ENCODE assay signal across 20 cellular contexts in genomic region chr15:94838281-94838680, GRCh38.
DNase-seq lines count a peak whose midpoint lies in the region; ATAC-seq, FAIRE-seq and TF ChIP-seq lines count a peak whose summit lies in the region.
"Had no signal": no experiment of that assay in that cellular context is flagged by ENCODE, and none has a peak within 500 bp of the region (broad histone marks: within the 10 kb centered on the region; RNA-seq: fewer than 3 reads in every experiment).

No MANE protein-coding gene starts in this region.

- peak overlapping the region; percentile 80 for H2AFZ ChIP-seq in endothelial cell of umbilical vein (ENCODE audit: low read depth, low read length)
- H2AFZ ChIP-seq: GM23338 had no signal

- no peaks in the 10 kb centered on the region for H4K20me1 ChIP-seq in endothelial cell of umbilical vein (replicated peaks; ENCODE audit: control insufficient read depth, extremely low read depth, insufficient read depth, low read length)

- H3K36me3 ChIP-seq in ascending aorta, result no peaks in the 10 kb centered on the region
- no peaks in the 10 kb centered on the region for H3K36me3 ChIP-seq in endothelial cell of umbilical vein (ENCODE audit: control insufficient read depth in 2 of 2, extremely low read depth in 1 of 2, insufficient read depth in 2 of 2, low read length in 2 of 2)
- H3K36me3 ChIP-seq in thoracic aorta, result no peaks in the 10 kb centered on the region

- TF ChIP-seq CTCF in ascending aorta (IDR thresholded peaks at IDR 0.05) (no peak), endothelial cell of umbilical vein (IDR thresholded peaks at IDR 0.05; ENCODE audit: extremely low read depth in 1 of 2, insufficient read depth in 1 of 2, low read depth in 1 of 2, low read length in 2 of 2) (no peak), nephron (IDR thresholded peaks at IDR 0.05; ENCODE audit: unreplicated experiment in 3 of 3) (no peak), thoracic aorta (IDR thresholded peaks at IDR 0.05) (no peak), omental fat pad (IDR thresholded peaks at IDR 0.05) (no peak)

- H3K9me3 ChIP-seq in ascending aorta (no peaks in the 10 kb centered on the region), endothelial cell of umbilical vein (replicated peaks; ENCODE audit: control insufficient read depth, insufficient read depth, low read length) (no peaks in the 10 kb centered on the region), thoracic aorta (no peaks in the 10 kb centered on the region)

- no peaks in the 10 kb centered on the region for H3K79me2 ChIP-seq in endothelial cell of umbilical vein (ENCODE audit: control insufficient read depth, insufficient read depth, low read length)

- H3K4me1 ChIP-seq in ascending aorta (peaks cover 5 to 28% of the 10 kb centered on the region in 2 donors), endothelial cell of umbilical vein (ENCODE audit: control insufficient read depth, extremely low read depth, insufficient read depth, low read length) (peaks cover 40% of the 10 kb centered on the region), thoracic aorta (ENCODE audit: control insufficient read depth in 1 of 2, low read depth in 2 of 2) (peaks cover 33 to 45% of the 10 kb centered on the region in 2 donors)

- H3K9me3 Mint-ChIP-seq in nephron, result peaks cover 10% of the 10 kb centered on the region

- H3K36me3 Mint-ChIP-seq in nephron (ENCODE audit: low read depth), result peaks cover 4% of the 10 kb centered on the region
- H3K36me3 Mint-ChIP-seq: CD4-positive, alpha-beta memory T cell had no signal

- H3K27me3 ChIP-seq in ascending aorta (no peaks in the 10 kb centered on the region), endothelial cell of umbilical vein (ENCODE audit: control insufficient read depth in 2 of 2, insufficient read depth in 2 of 2, low read length in 2 of 2) (no peaks in the 10 kb centered on the region), thoracic aorta (replicated peaks; ENCODE audit: insufficient read depth) (no peaks in the 10 kb centered on the region)

- no peak overlapping the region for H3K9ac ChIP-seq in endothelial cell of umbilical vein (replicated peaks; ENCODE audit: extremely low read depth, insufficient read depth, low read length)

- no peak for TF ChIP-seq POLR2A in endothelial cell of umbilical vein (IDR thresholded peaks at IDR 0.05; ENCODE audit: low read depth, low read length)

- dilution Hi-C loops in endothelial cell of umbilical vein (cut with MboI; ENCODE audit: extremely low pct_ligation_motif_present, low sequenced_read_pairs), result no loop called here

- H3K4me3 Mint-ChIP-seq in nephron, result no peak overlapping the region
- H3K4me3 Mint-ChIP-seq: CD4-positive, alpha-beta memory T cell; GM23338; H9 had no signal

- H3K27ac ChIP-seq in ascending aorta (peak overlapping the region; percentile 88 to 92), endothelial cell of umbilical vein (ENCODE audit: insufficient read depth, low read depth, low read length) (no peak overlapping the region), thoracic aorta (peak overlapping the region; percentile 80 to 89)

- POLR2A ChIA-PET in endothelial cell of umbilical vein (lab: Charles Lee), result interaction anchor here (0.7 kb wide), 1 partner anchor 1489 kb away, joined by 4 read pairs; no protein-coding TSS in a partner anchor

- no peak for FAIRE-seq in endothelial cell of umbilical vein (lab: Jason Lieb, UNC)
- FAIRE-seq: GM12891, GM18507 had no signal

- no peaks in the 10 kb centered on the region for H3K9me1 ChIP-seq in endothelial cell of umbilical vein (replicated peaks; ENCODE audit: control insufficient read depth, extremely low read depth, insufficient read depth, low read length)

- H3K4me3 ChIP-seq in ascending aorta (no peak overlapping the region), endothelial cell of umbilical vein (replicated peaks in 1 of 3; ENCODE audit: insufficient read depth in 1 of 3, low read depth in 1 of 3, low read length in 3 of 3) (no peak overlapping the region), thoracic aorta (no peak overlapping the region)
- H3K4me3 ChIP-seq: GM23338 had no signal

- no peak for DNase-seq in ascending aorta (ENCODE audit: low spot score in 2 of 2)
- no peak for DNase-seq in endothelial cell of umbilical vein (ENCODE audit: low read depth, low spot score)
- no peak for DNase-seq in thoracic aorta (ENCODE audit: low spot score)
- DNase-seq in omental fat pad (ENCODE audit: low spot score), result no peak
- no peak for DNase-seq in activated gamma-delta T cell (lab: John Stamatoyannopoulos, UW)
- DNase-seq in NCI-H1105 treated with DMSO at 0.1 percent for 48 hours (lab: John Stamatoyannopoulos, UW), result no peak
- DNase-seq: C1 segment of cervical spinal cord; Calu3; CD4-positive, alpha-beta memory T cell; COR-L47; DMS53; DMS79 treated with DMSO at 0.1 percent for 48 hours; GF-D8; H9 had no signal

- intact Hi-C loops in ascending aorta (cut with DNase I), result no loop called here
- intact Hi-C loops in endothelial cell of umbilical vein (cut with micrococcal nuclease), result no loop called here

- peaks cover 15% of the 10 kb centered on the region for H3K4me1 Mint-ChIP-seq in nephron
- H3K4me1 Mint-ChIP-seq: CD4-positive, alpha-beta memory T cell; GM23338; H9 had no signal

- peak overlapping the region; percentile 15 to 71 (median 25) for H3K27ac Mint-ChIP-seq in nephron
- H3K27ac Mint-ChIP-seq: CD4-positive, alpha-beta memory T cell; GM23338; H9 had no signal

- CTCF ChIA-PET in endothelial cell of umbilical vein (lab: Charles Lee), result no interaction called here

- no peak for ATAC-seq in thoracic aorta (ENCODE audit: insufficient number of reproducible peaks, low FRiP score, low read depth)
- ATAC-seq in omental fat pad (ENCODE audit: low FRiP score), result no peak
- ATAC-seq in HG02623 (IDR thresholded peaks at IDR 0.05; ENCODE audit: unreplicated experiment), result no peak
- ATAC-seq: GM23338, HCT116 had no signal

- H3K27me3 Mint-ChIP-seq in nephron (ENCODE audit: low read depth), result no peaks in the 10 kb centered on the region

- H3K4me2 ChIP-seq in endothelial cell of umbilical vein (ENCODE audit: insufficient read depth, low read length), result no peak overlapping the region
- H3K4me2 ChIP-seq: GM23338 had no signal

- BruUV-seq in endothelial cell of umbilical vein (replicated peaks; lab: Mats Ljungman, UMichigan), result no TSS peak

TF ChIP-seq in endothelial cell of umbilical vein, 7 proteins besides CTCF, POLR2A, EP300 and RAD21:
- TF ChIP-seq POLR2AphosphoS5 (IDR thresholded peaks at IDR 0.05; ENCODE audit: insufficient read depth, low read depth, low read length) (no peak), MAX (IDR thresholded peaks at IDR 0.05; ENCODE audit: insufficient read depth, insufficient read length) (no peak), FOS (IDR thresholded peaks at IDR 0.05; ENCODE audit: borderline replicate concordance, insufficient read depth, low read length) (no peak), GATA2 (IDR thresholded peaks at IDR 0.05; ENCODE audit: insufficient read depth, insufficient read length, low read depth, low read length) (no peak), JUN (IDR thresholded peaks at IDR 0.05; ENCODE audit: borderline replicate concordance, insufficient read depth, insufficient read length, low read depth) (no peak)
